Comparison of ENCODE assay signal across 22 cellular contexts in genomic region chr15:31312220-31312619, GRCh38. TPM values are rescaled to one million over a fixed set of nuclear protein-coding genes. Genes with fewer than 3 reads are reported as not detected.
DNase-seq lines count a peak whose midpoint lies in the region; ATAC-seq, FAIRE-seq and TF ChIP-seq lines count a peak whose summit lies in the region.
"Had no signal": no experiment of that assay in that cellular context is flagged by ENCODE, and none has a peak within 500 bp of the region (broad histone marks: within the 10 kb centered on the region; RNA-seq: fewer than 3 reads in every experiment).

No MANE protein-coding gene starts in this region.

- DNase-seq in activated effector memory CD4-positive, alpha-beta T cell treated with anti-CD3 and anti-CD28 coated beads, Interleukin-2, amount 50 U/mL, for 16 hours: peak; percentile 58
- DNase-seq in activated effector memory CD4-positive, alpha-beta T cell treated with Interleukin-2 at 50 U/mL for 16 hours: no peak
- peak; percentile 29 for DNase-seq in ecto neural progenitor cell (ENCODE audit: low spot score)
- DNase-seq in HepG2 (ENCODE audit: low spot score): no peak
- no peak for DNase-seq in HPDE6-E6E7 (ENCODE audit: extremely low spot score)
- no peak for DNase-seq in activated CD4-positive, alpha-beta T cell treated with anti-CD3 and anti-CD28 coated beads for 48 hours
- no peak for DNase-seq in activated naive CD4-positive, alpha-beta T cell treated with anti-CD3 and anti-CD28 coated beads, Interleukin-2, amount 10 ng/mL, durations not matched to agents 7 days and 5 days
- DNase-seq: C1 segment of cervical spinal cord; CD4-positive, alpha-beta memory T cell; COR-L47; DMS53; GM23248; HCEC 1CT; NCI-H1092; NCI-H1417 treated with DMSO at 0.1 percent for 48 hours; NCI-H1694 treated with DMSO at 0.1 percent for 48 hours; NCI-H2081; NCI-H2227 treated with DMSO at 0.1 percent for 48 hours; NCI-H526 treated with DMSO at 0.1 percent for 48 hours; PC-9; SJCRH30 had no signal

- H3K4me1 Mint-ChIP-seq in activated naive CD4-positive, alpha-beta T cell treated with anti-CD3 and anti-CD28 coated beads, Interleukin-2, amount 10 ng/mL, durations not matched to agents 7 days and 5 days: peaks cover 42% of the 10 kb centered on the region

- H3K9ac ChIP-seq in HepG2 (ENCODE audit: insufficient read depth, low read depth, low read length): no peak overlapping the region
- H3K9ac ChIP-seq: GM23248 had no signal

- TF ChIP-seq POLR2A in HepG2 (IDR thresholded peaks at IDR 0.05; ENCODE audit: insufficient read depth in 1 of 2, low read depth in 2 of 2, low read length in 2 of 2): no peak

- TF ChIP-seq EP300 in HepG2 (IDR thresholded peaks at IDR 0.05; ENCODE audit: low read depth in 2 of 2, low read length in 2 of 2) (no peak), HepG2 (CRISPR knock-in tag; IDR thresholded peaks at IDR 0.05; ENCODE audit: borderline replicate concordance) (no peak)

- in situ Hi-C loops in HepG2 (cut with HindIII; ENCODE audit: extremely low pct_ligation_motif_present, low pct_unique_long_range_greater_than_20kb): no loop called here

- no peak overlapping the region for H3K4me2 ChIP-seq in HepG2 (ENCODE audit: low read depth, low read length)
- H3K4me2 ChIP-seq: PC-9 had no signal

- no peak overlapping the region for H3K4me3 ChIP-seq in HepG2 (replicated peaks in 1 of 3; ENCODE audit: insufficient read depth in 1 of 3, low read depth in 2 of 3, low read length in 3 of 3)
- H3K4me3 ChIP-seq: GM23248, PC-9, SJCRH30 had no signal

- no TSS peak for BruUV-seq in HepG2 (replicated peaks; lab: Mats Ljungman, UMichigan)

- no peak for TF ChIP-seq CTCF in HepG2 (CRISPR knock-in tag; IDR thresholded peaks at IDR 0.05)

- no peaks in the 10 kb centered on the region for H3K9me3 ChIP-seq in HepG2 (ENCODE audit: low read length)

- peaks cover 50% of the 10 kb centered on the region for H3K27me3 Mint-ChIP-seq in activated naive CD4-positive, alpha-beta T cell treated with anti-CD3 and anti-CD28 coated beads, Interleukin-2, amount 10 ng/mL, durations not matched to agents 7 days and 5 days

- H4K20me1 ChIP-seq in HepG2 (ENCODE audit: insufficient read depth, low read length): no peaks in the 10 kb centered on the region

- no peak for FAIRE-seq in HepG2 (lab: Jason Lieb, UNC)

- no peak overlapping the region for H3K4me3 Mint-ChIP-seq in activated naive CD4-positive, alpha-beta T cell treated with anti-CD3 and anti-CD28 coated beads, Interleukin-2, amount 10 ng/mL, durations not matched to agents 7 days and 5 days
- H3K4me3 Mint-ChIP-seq: CD4-positive, alpha-beta memory T cell had no signal

- CTCF ChIA-PET in HepG2 (lab: Yijun Ruan, JAX; ENCODE audit: low intra/inter-chr PET ratio, low total read pairs): no interaction called here
- CTCF ChIA-PET in activated naive CD4-positive, alpha-beta T cell treated with anti-CD3 and anti-CD28 coated beads, Interleukin-2, amount 10 ng/mL, durations not matched to agents 7 days and 5 days (lab: Charles Lee): interaction anchor here (0.9 to 1.2 kb wide), 3 partner anchors 9 to 178 kb away, joined by 3 to 4 read pairs (median 3); no protein-coding TSS in a partner anchor

- no peaks in the 10 kb centered on the region for H3K27me3 ChIP-seq in HepG2 (ENCODE audit: control insufficient read depth in 1 of 2, insufficient read depth in 2 of 2, low read length in 2 of 2)
- H3K27me3 ChIP-seq: SJCRH30 had no signal

- H2AFZ ChIP-seq in HepG2 (ENCODE audit: low read length): no peak overlapping the region
- H2AFZ ChIP-seq: GM23248, PC-9 had no signal

- POLR2A ChIA-PET in HepG2 (lab: Yijun Ruan, JAX): no interaction called here

- H3K79me2 ChIP-seq in HepG2 (ENCODE audit: insufficient read depth, low read length): no peaks in the 10 kb centered on the region

- H3K27ac ChIP-seq in HepG2 (ENCODE audit: extremely low read length, insufficient read depth, low read length): no peak overlapping the region
- H3K27ac ChIP-seq: GM23248, PC-9, SJCRH30 had no signal

- peaks cover 11% of the 10 kb centered on the region for H3K9me3 Mint-ChIP-seq in activated naive CD4-positive, alpha-beta T cell treated with anti-CD3 and anti-CD28 coated beads, Interleukin-2, amount 10 ng/mL, durations not matched to agents 7 days and 5 days

- H3K36me3 Mint-ChIP-seq in activated naive CD4-positive, alpha-beta T cell treated with anti-CD3 and anti-CD28 coated beads, Interleukin-2, amount 10 ng/mL, durations not matched to agents 7 days and 5 days: peaks cover 8% of the 10 kb centered on the region
- H3K36me3 Mint-ChIP-seq: CD4-positive, alpha-beta memory T cell had no signal

- no peaks in the 10 kb centered on the region for H3K36me3 ChIP-seq in HepG2 (replicated peaks in 1 of 2; ENCODE audit: control insufficient read depth in 1 of 2, insufficient read depth in 2 of 2, low read length in 2 of 2)
- H3K36me3 ChIP-seq: SJCRH30 had no signal

- WGBS in HepG2 (ENCODE audit: low lambda C conversion rate): 80% methylated on average over 3 of the region's 11 CpGs

- TF ChIP-seq RAD21 in HepG2 (CRISPR knock-in tag; IDR thresholded peaks at IDR 0.05): no peak

- H3K4me1 ChIP-seq in HepG2 (ENCODE audit: insufficient read depth, low read length): peaks cover 13% of the 10 kb centered on the region

- ATAC-seq in HepG2: peak; percentile 22
- ATAC-seq: Right ventricle myocardium inferior had no signal

- no peak overlapping the region for H3K27ac Mint-ChIP-seq in activated naive CD4-positive, alpha-beta T cell treated with anti-CD3 and anti-CD28 coated beads, Interleukin-2, amount 10 ng/mL, durations not matched to agents 7 days and 5 days
- H3K27ac Mint-ChIP-seq: CD4-positive, alpha-beta memory T cell had no signal

- intact Hi-C loops in HepG2 (cut with micrococcal nuclease; ENCODE audit: unreplicated experiment): no loop called here

TF ChIP-seq in HepG2, 621 proteins besides CTCF, POLR2A, EP300 and RAD21 (continues in another document):
- TF ChIP-seq GZF1 (CRISPR knock-in tag; IDR thresholded peaks at IDR 0.05) (no peak), ARNT2 (CRISPR knock-in tag; IDR thresholded peaks at IDR 0.05; ENCODE audit: low read depth) (no peak), BRD4 (CRISPR knock-in tag; IDR thresholded peaks at IDR 0.05) (no peak), EZH2 (conservative IDR thresholded peaks at IDR 0.05; ENCODE audit: low read depth, low read length) (no peak), ZXDC (CRISPR knock-in tag; IDR thresholded peaks at IDR 0.05) (no peak), NBN (conservative IDR thresholded peaks at IDR 0.05) (no peak), ZNF253 (CRISPR knock-in tag; IDR thresholded peaks at IDR 0.05; ENCODE audit: borderline replicate concordance) (no peak), SMAD9 (CRISPR knock-in tag; IDR thresholded peaks at IDR 0.05) (no peak)
- TF ChIP-seq, protein P1, sequence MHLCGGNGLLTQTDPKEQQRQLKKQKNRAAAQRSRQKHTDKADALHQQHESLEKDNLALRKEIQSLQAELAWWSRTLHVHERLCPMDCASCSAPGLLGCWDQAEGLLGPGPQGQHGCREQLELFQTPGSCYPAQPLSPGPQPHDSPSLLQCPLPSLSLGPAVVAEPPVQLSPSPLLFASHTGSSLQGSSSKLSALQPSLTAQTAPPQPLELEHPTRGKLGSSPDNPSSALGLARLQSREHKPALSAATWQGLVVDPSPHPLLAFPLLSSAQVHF (CRISPR knock-in tag; IDR thresholded peaks at IDR 0.05): no peak

RNA-seq across cellular contexts. Expression of gene KLF13, which starts 14.4 kb away (rescaled TPM):
- 25.1 and 27.8 TPM in 2 replicates for total RNA-seq in HepG2 (2016; rRNA removed; fragmentation: Illumina TruSeq; extraction: Trizol)
- 1.4 and 2.8 TPM in 2 replicates for total RNA-seq in HepG2 (2016; cell fraction: cytosol; rRNA removed; fragmentation: Illumina TruSeq; extraction: Trizol; ENCODE audit: low read depth)
- 21.2 and 24.1 TPM in 2 replicates for total RNA-seq in HepG2 (2016; cell fraction: insoluble cytoplasmic fraction; rRNA removed; fragmentation: Illumina TruSeq; extraction: Trizol)
- total RNA-seq in HepG2 (2016; cell fraction: membrane; rRNA removed; fragmentation: Illumina TruSeq; extraction: Trizol): 6.8 and 8.3 TPM in 2 replicates
- 13.1 and 18.9 TPM in 2 replicates for total RNA-seq in HepG2 (2016; cell fraction: nucleus; rRNA removed; fragmentation: Illumina TruSeq; extraction: Trizol)
- polyA plus RNA-seq in HepG2 (2011; rRNA removed): 16.8 and 18.8 TPM in 2 replicates
- polyA plus RNA-seq in HepG2 (2011; cell fraction: cytosol; rRNA removed): 9.1 and 11.1 TPM in 2 replicates
- polyA plus RNA-seq in HepG2 (2011; cell fraction: nucleus; rRNA removed): 12.3 and 14.2 TPM in 2 replicates
- polyA plus RNA-seq in HepG2 (2012): 22.0 and 24.4 TPM in 2 replicates
- polyA plus RNA-seq in HepG2 (2016; cell fraction: cytosol; fragmentation: Illumina TruSeq; extraction: Trizol; ENCODE audit: low read depth): 1.1 and 2.1 TPM in 2 replicates
- 31.2 and 34.3 TPM in 2 replicates for polyA plus RNA-seq in HepG2 (2016; cell fraction: insoluble cytoplasmic fraction; fragmentation: Illumina TruSeq; extraction: Trizol; ENCODE audit: low read depth)
- polyA plus RNA-seq in HepG2 (2016; cell fraction: membrane; fragmentation: Illumina TruSeq; extraction: Trizol; ENCODE audit: low read depth): 5.5 and 7.5 TPM in 2 replicates
- 30.0 and 34.4 TPM in 2 replicates for polyA plus RNA-seq in HepG2 (2016; cell fraction: nucleus; fragmentation: Illumina TruSeq; extraction: Trizol; ENCODE audit: insufficient read depth, low read depth)
- 23.8 and 65.8 TPM in 2 replicates for polyA minus RNA-seq in HepG2 (2011; rRNA and poly(A)+ RNA removed; ENCODE audit: low replicate concordance)
- polyA minus RNA-seq in HepG2 (2011; cell fraction: cytosol; rRNA and poly(A)+ RNA removed): 12.2 and 13.9 TPM in 2 replicates
- 6.3 and 8.8 TPM in 2 replicates for polyA minus RNA-seq in HepG2 (2011; cell fraction: nucleus; rRNA and poly(A)+ RNA removed)

Comparison
In these comparisons a context has a peak if more than half of its experiments do, and no peak if none do; other contexts are left out.
1. DNase-seq: peak in activated effector memory CD4-positive, alpha-beta T cell treated with anti-CD3 and anti-CD28 coated beads, Interleukin-2, amount 50 U/mL, for 16 hours (single experiment) and ecto neural progenitor cell (single experiment); none in activated effector memory CD4-positive, alpha-beta T cell treated with Interleukin-2 at 50 U/mL for 16 hours (single experiment), HepG2 (single experiment), HPDE6-E6E7 (single experiment), activated CD4-positive, alpha-beta T cell treated with anti-CD3 and anti-CD28 coated beads for 48 hours (single experiment) and activated naive CD4-positive, alpha-beta T cell treated with anti-CD3 and anti-CD28 coated beads, Interleukin-2, amount 10 ng/mL, durations not matched to agents 7 days and 5 days (single experiment).